In the genomic region with DNA sequence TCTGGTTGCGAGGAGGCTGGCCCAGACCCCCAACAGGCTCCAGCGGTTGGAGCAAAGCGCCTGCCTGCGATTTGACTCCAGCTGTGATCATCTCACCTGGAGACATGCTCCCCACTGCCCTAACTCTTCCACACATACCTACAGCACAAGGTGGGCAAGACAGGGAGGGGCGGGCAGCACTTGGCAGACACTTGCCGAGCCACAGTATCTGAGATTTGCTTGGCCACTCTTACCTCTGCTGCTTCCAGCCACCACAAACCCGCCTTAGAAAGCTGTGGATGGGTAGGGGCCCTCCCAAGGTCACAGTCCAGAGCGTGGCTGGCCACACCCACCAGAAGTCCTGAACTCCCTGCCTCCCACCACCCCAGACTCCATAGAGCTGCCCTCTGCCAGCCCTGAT, we compare ENCODE assay signal across 23 cellular contexts. TPM values are rescaled to one million over a fixed set of nuclear protein-coding genes. Genes with fewer than 3 reads are reported as not detected.
DNase-seq lines count a peak whose midpoint lies in the region; ATAC-seq and TF ChIP-seq lines count a peak whose summit lies in the region.
"Had no signal": no experiment of that assay in that cellular context is flagged by ENCODE, and none has a peak within 500 bp of the region (broad histone marks: within the 10 kb centered on the region; RNA-seq: fewer than 3 reads in every experiment).

No MANE protein-coding gene starts in this region.

- no peak overlapping the region for H3K4me2 ChIP-seq in osteoblast (ENCODE audit: insufficient read depth, low read length)

- no peaks in the 10 kb centered on the region for H3K79me2 ChIP-seq in osteoblast (ENCODE audit: insufficient read depth, low read length)

- H3K9me3 ChIP-seq in subcutaneous abdominal adipose tissue (ENCODE audit: control insufficient read depth in 5 of 5, low read length in 5 of 5) (no peaks in the 10 kb centered on the region), osteoblast (ENCODE audit: low read depth, low read length) (no peaks in the 10 kb centered on the region)
- H3K9me3 ChIP-seq: pancreas, right lobe of liver had no signal

- H3K4me3 ChIP-seq in subcutaneous abdominal adipose tissue (ENCODE audit: low read depth in 1 of 5, low read length in 5 of 5): no peak overlapping the region
- H3K4me3 ChIP-seq in osteoblast (ENCODE audit: insufficient read depth, low read length): no peak overlapping the region
- H3K4me3 ChIP-seq: dorsolateral prefrontal cortex, GM23248, pancreas, right lobe of liver had no signal

- no peak for ATAC-seq in activated CD4-positive, CD25-positive, alpha-beta regulatory T cell treated with anti-CD3 and anti-CD28 coated beads, Interleukin-2, amount 50 U/mL, for 24 hours
- ATAC-seq in GM19351 (IDR thresholded peaks at IDR 0.05; ENCODE audit: unreplicated experiment): no peak
- ATAC-seq in HG03565 (IDR thresholded peaks at IDR 0.05; ENCODE audit: unreplicated experiment): no peak
- ATAC-seq: natural killer cell; pancreas; right lobe of liver; stimulated activated naive B cell treated with anti-CD40 and anti-IgM and Interleukin-4, amounts not matched to agents 10 μg/mL and 1 μg/mL and 100 μg/mL, for 72 hours had no signal

- peak; percentile 18 for DNase-seq in activated CD4-positive, CD25-positive, alpha-beta regulatory T cell treated with anti-CD3 and anti-CD28 coated beads, Interleukin-2, amount 50 U/mL, for 72 hours
- DNase-seq in RWPE1 (ENCODE audit: low spot score): no peak
- DNase-seq in mesenteric fat pad (ENCODE audit: low spot score): peak; percentile 26
- DNase-seq in osteoblast (ENCODE audit: insufficient read length, low spot score, missing footprints): no peak
- DNase-seq: 8988T; activated naive CD8-positive, alpha-beta T cell treated with anti-CD3 and anti-CD28 coated beads, Interleukin-2, amount 10 ng/mL, durations not matched to agents 7 days and 5 days; Calu3; central memory CD4-positive, alpha-beta T cell; GM23248; NCI-H1048; NCI-H1694; stimulated activated CD4-positive, alpha-beta T cell treated with anti-CD3 and anti-CD28 coated beads, Interleukin-4, amount 100 ng/mL, for 4 hours; stimulated activated naive B cell treated with anti-CD40 and anti-IgM and Interleukin-4, amounts not matched to agents 10 μg/mL and 1 μg/mL and 100 μg/mL, for 72 hours; SW 1271; T1000 had no signal

- no peaks in the 10 kb centered on the region for H4K20me1 ChIP-seq in osteoblast (ENCODE audit: insufficient read depth, low read length)

- no peaks in the 10 kb centered on the region for H3K27me3 ChIP-seq in subcutaneous abdominal adipose tissue (ENCODE audit: control insufficient read depth in 5 of 5, insufficient read depth in 4 of 5, low read length in 5 of 5)
- H3K27me3 ChIP-seq in osteoblast (ENCODE audit: insufficient read depth, low read length): peaks cover 24% of the 10 kb centered on the region

- TF ChIP-seq CTCF in RWPE1 (conservative IDR thresholded peaks at IDR 0.05; ENCODE audit: low read depth) (no peak), osteoblast (IDR thresholded peaks at IDR 0.05; ENCODE audit: extremely low read depth, low read depth, low read length) (no peak)

- no peak overlapping the region for H2AFZ ChIP-seq in osteoblast (ENCODE audit: low read length)
- H2AFZ ChIP-seq: GM23248 had no signal

- CTCF ChIA-PET in RWPE1 (lab: Yijun Ruan, JAX): interaction anchor here (1.6 kb wide), 1 partner anchor 216 kb away, joined by 7 read pairs; no protein-coding TSS in a partner anchor

- H3K9ac ChIP-seq in subcutaneous abdominal adipose tissue (ENCODE audit: low read length in 5 of 5): peak overlapping the region in 1 of 5 donors; percentile 11
- H3K9ac ChIP-seq: GM23248 had no signal

- peaks cover 6 to 87% (median 87%) of the 10 kb centered on the region in 5 donors for H3K4me1 ChIP-seq in subcutaneous abdominal adipose tissue (ENCODE audit: control insufficient read depth in 5 of 5, insufficient read depth in 5 of 5, low read length in 5 of 5)
- no peaks in the 10 kb centered on the region for H3K4me1 ChIP-seq in osteoblast (ENCODE audit: insufficient read depth, low read length)
- H3K4me1 ChIP-seq: pancreas had no signal

- peak overlapping the region; percentile 22 for H3K27ac ChIP-seq in RWPE1
- peak overlapping the region; percentile 50 for H3K27ac ChIP-seq in subcutaneous abdominal adipose tissue (ENCODE audit: low read depth, low read length)
- H3K27ac ChIP-seq in osteoblast (ENCODE audit: low read depth, low read length): no peak overlapping the region
- H3K27ac ChIP-seq: GM23248, pancreas, right lobe of liver had no signal

- peaks cover 0 to 9% (median 7%) of the 10 kb centered on the region in 5 donors for H3K36me3 ChIP-seq in subcutaneous abdominal adipose tissue (ENCODE audit: control insufficient read depth in 5 of 5, insufficient read depth in 5 of 5, low read length in 5 of 5)
- H3K36me3 ChIP-seq in osteoblast (ENCODE audit: insufficient read depth, low read length): no peaks in the 10 kb centered on the region
- H3K36me3 ChIP-seq: pancreas, right lobe of liver had no signal

- POLR2A ChIA-PET in RWPE1 (lab: Yijun Ruan, JAX; ENCODE audit: low non-redundant PET): no interaction called here

RNA-seq across cellular contexts. Expression of a gene that starts 8.2 kb away (rescaled TPM):
- total RNA-seq in mesenteric fat pad (41.9 TPM), osteoblast (under 0.01 TPM in 2 replicates)
- total RNA-seq: activated naive CD8-positive, alpha-beta T cell treated with anti-CD3 and anti-CD28 coated beads, Interleukin-2, amount 10 ng/mL, durations not matched to agents 7 days and 5 days; natural killer cell had no signal

Comparison
In these comparisons a context has a peak if more than half of its experiments do, and no peak if none do; other contexts are left out.
1. DNase-seq: peak in activated CD4-positive, CD25-positive, alpha-beta regulatory T cell treated with anti-CD3 and anti-CD28 coated beads, Interleukin-2, amount 50 U/mL, for 72 hours (single experiment) and mesenteric fat pad (single experiment); none in RWPE1 (single experiment) and osteoblast (single experiment).
2. RNA of a gene that starts 8.2 kb away (total RNA-seq): 41.9 TPM in mesenteric fat pad (single experiment); under 0.01 TPM in osteoblast; every median in the first group is over 10 times any median in the second.